18 cellular contexts compared by ENCODE assay signal in genomic region chr7:70835658-70836057, GRCh38.
DNase-seq lines count a peak whose midpoint lies in the region; ATAC-seq and TF ChIP-seq lines count a peak whose summit lies in the region.
"Had no signal": no experiment of that assay in that cellular context is flagged by ENCODE, and none has a peak within 500 bp of the region (broad histone marks: within the 10 kb centered on the region; RNA-seq: fewer than 3 reads in every experiment).

No MANE protein-coding gene starts in this region.

- peaks cover 31% of the 10 kb centered on the region for H3K9me3 Mint-ChIP-seq in GM23338
- H3K9me3 Mint-ChIP-seq in activated CD8-positive, alpha-beta T cell treated with anti-CD3 and anti-CD28 coated beads for 36 hours = no peaks in the 10 kb centered on the region

- H3K9me3 ChIP-seq in HUES6 (ENCODE audit: control insufficient read depth, insufficient read depth, low read depth, low read length) = peaks cover 16% of the 10 kb centered on the region
- peaks cover 10% of the 10 kb centered on the region for H3K9me3 ChIP-seq in iPS-20b (ENCODE audit: insufficient read depth, low read depth, low read length)
- no peaks in the 10 kb centered on the region for H3K9me3 ChIP-seq in vagina

- peak overlapping the region; percentile 78 for H3K27ac Mint-ChIP-seq in GM23338
- H3K27ac Mint-ChIP-seq in activated CD8-positive, alpha-beta T cell treated with anti-CD3 and anti-CD28 coated beads for 36 hours = no peak overlapping the region
- H3K27ac Mint-ChIP-seq: CD4-positive, alpha-beta memory T cell had no signal

- peaks cover 4% of the 10 kb centered on the region; the same call in 1 of the 3 replicates for H3K4me1 Mint-ChIP-seq in GM23338
- no peaks in the 10 kb centered on the region for H3K4me1 Mint-ChIP-seq in activated CD8-positive, alpha-beta T cell treated with anti-CD3 and anti-CD28 coated beads for 36 hours (ENCODE audit: low read depth)
- H3K4me1 Mint-ChIP-seq: CD14-positive monocyte; CD4-positive, alpha-beta memory T cell had no signal

- no peak overlapping the region for H2AFZ ChIP-seq in GM23338

- H3K36me3 ChIP-seq in GM23338 (ENCODE audit: insufficient read depth) = peaks cover 4% of the 10 kb centered on the region
- H3K36me3 ChIP-seq in HUES6 (ENCODE audit: control insufficient read depth, insufficient read depth, low read length) = no peaks in the 10 kb centered on the region
- no peaks in the 10 kb centered on the region for H3K36me3 ChIP-seq in iPS-20b (ENCODE audit: insufficient read depth, low read depth, low read length)
- no peaks in the 10 kb centered on the region for H3K36me3 ChIP-seq in vagina
- H3K36me3 ChIP-seq: BLaER1 had no signal

- H3K4me3 ChIP-seq in GM23338 (no peak overlapping the region), HUES6 (ENCODE audit: low read depth, low read length) (no peak overlapping the region), iPS-20b (ENCODE audit: low read length) (no peak overlapping the region), vagina (no peak overlapping the region)
- H3K4me3 ChIP-seq: BLaER1 had no signal

- DNase-seq in GM23338 (ENCODE audit: low spot score) = no peak
- DNase-seq in vagina (ENCODE audit: extremely low spot score in 2 of 2) = peak; percentile 58
- DNase-seq in activated CD8-positive, alpha-beta T cell treated with anti-CD3 and anti-CD28 coated beads for 36 hours = no peak
- DNase-seq in NCI-H1694 (lab: John Stamatoyannopoulos, UW) = no peak
- no peak for DNase-seq in cerebellum (ENCODE audit: low spot score)
- DNase-seq: 8988T; CD4-positive, alpha-beta memory T cell; DMS153; DMS79; GDM1; GOT3; HCEC 1CT; IMR-90 had no signal

- intact Hi-C loops in vagina (cut with DNase I) = no loop called here
- intact Hi-C loops in activated CD8-positive, alpha-beta T cell treated with anti-CD3 and anti-CD28 coated beads for 36 hours (cut with micrococcal nuclease) = no loop called here

- H3K4me3 Mint-ChIP-seq in GM23338 = no peak overlapping the region
- no peak overlapping the region for H3K4me3 Mint-ChIP-seq in activated CD8-positive, alpha-beta T cell treated with anti-CD3 and anti-CD28 coated beads for 36 hours
- H3K4me3 Mint-ChIP-seq: CD14-positive monocyte; CD4-positive, alpha-beta memory T cell had no signal

- peaks cover 2% of the 10 kb centered on the region for H3K27me3 Mint-ChIP-seq in GM23338 (ENCODE audit: insufficient read depth, low read depth, poor library complexity)
- H3K27me3 Mint-ChIP-seq in activated CD8-positive, alpha-beta T cell treated with anti-CD3 and anti-CD28 coated beads for 36 hours = peaks cover 6% of the 10 kb centered on the region

- H3K27me3 ChIP-seq in GM23338 (ENCODE audit: insufficient read depth) (no peaks in the 10 kb centered on the region), HUES6 (ENCODE audit: control insufficient read depth, insufficient read depth, low read length) (no peaks in the 10 kb centered on the region), iPS-20b (ENCODE audit: insufficient read depth, low read length) (no peaks in the 10 kb centered on the region), vagina (no peaks in the 10 kb centered on the region)
- H3K27me3 ChIP-seq: BLaER1 had no signal

- ATAC-seq in GM23338 = no peak
- ATAC-seq in activated CD8-positive, alpha-beta T cell treated with anti-CD3 and anti-CD28 coated beads for 36 hours = no peak

- H3K4me2 ChIP-seq in GM23338 = no peak overlapping the region

- H3K79me2 ChIP-seq in GM23338 (replicated peaks; ENCODE audit: insufficient read depth) = no peaks in the 10 kb centered on the region

- CTCF ChIA-PET in activated CD8-positive, alpha-beta T cell treated with anti-CD3 and anti-CD28 coated beads for 36 hours (lab: Charles Lee) = no interaction called here

- peak overlapping the region; percentile 68; the same call in 1 of the 2 replicates for H3K27ac ChIP-seq in GM23338 (ENCODE audit: low read depth)
- peak overlapping the region; percentile 62; the same call in 1 of the 2 replicates for H3K27ac ChIP-seq in HUES6 (ENCODE audit: low read depth, low read length)
- H3K27ac ChIP-seq in iPS-20b (ENCODE audit: low read length) = no peak overlapping the region
- no peak overlapping the region for H3K27ac ChIP-seq in vagina
- H3K27ac ChIP-seq: HL-60 had no signal

- POLR2A ChIA-PET in activated CD8-positive, alpha-beta T cell treated with anti-CD3 and anti-CD28 coated beads for 36 hours (lab: Charles Lee) = no interaction called here

- no peak for TF ChIP-seq POLR2A in vagina (IDR thresholded peaks at IDR 0.05)

- no peaks in the 10 kb centered on the region for H3F3A ChIP-seq in GM23338 (replicated peaks; ENCODE audit: low read depth)

- H3K36me3 Mint-ChIP-seq in GM23338 (ENCODE audit: low read depth) = peaks cover 28% of the 10 kb centered on the region
- H3K36me3 Mint-ChIP-seq in activated CD8-positive, alpha-beta T cell treated with anti-CD3 and anti-CD28 coated beads for 36 hours (ENCODE audit: low read depth) = no peaks in the 10 kb centered on the region
- H3K36me3 Mint-ChIP-seq: CD14-positive monocyte; CD4-positive, alpha-beta memory T cell had no signal

- H3K9ac ChIP-seq in HUES6 (ENCODE audit: low read length) (no peak overlapping the region), iPS-20b (ENCODE audit: low read depth, low read length) (0 out of 2 replicates have a peak overlapping the region, but pooled peaks have one; percentile 3)
- H3K9ac ChIP-seq: BLaER1 had no signal

- TF ChIP-seq CTCF in GM23338 (conservative IDR thresholded peaks at IDR 0.05; ENCODE audit: low read depth in 2 of 2) = no peak
- no peak for TF ChIP-seq CTCF in vagina (IDR thresholded peaks at IDR 0.05)
- no peak for TF ChIP-seq CTCF in activated CD8-positive, alpha-beta T cell treated with anti-CD3 and anti-CD28 coated beads for 36 hours (IDR thresholded peaks at IDR 0.05)

- H4K20me1 ChIP-seq in GM23338 (replicated peaks; ENCODE audit: insufficient read depth) = no peaks in the 10 kb centered on the region
- H4K20me1 ChIP-seq: BLaER1 had no signal

- H3K4me1 ChIP-seq in GM23338 (ENCODE audit: insufficient read depth) = no peaks in the 10 kb centered on the region; the same call in none of the 2 replicates
- 0 out of 2 replicates have a peak, but pooled peaks cover 5% of the 10 kb centered on the region for H3K4me1 ChIP-seq in HUES6 (ENCODE audit: control insufficient read depth, insufficient read depth, low read length)
- no peaks in the 10 kb centered on the region for H3K4me1 ChIP-seq in iPS-20b (ENCODE audit: insufficient read depth, low read length)
- H3K4me1 ChIP-seq in vagina = no peaks in the 10 kb centered on the region

- H3K9me2 ChIP-seq in GM23338 (ENCODE audit: insufficient read depth) = peaks cover 14% of the 10 kb centered on the region

TF ChIP-seq in GM23338, 12 proteins besides CTCF, POLR2A, EP300 and RAD21 (continues in another document):
- TF ChIP-seq STAT1 (IDR thresholded peaks at IDR 0.05; ENCODE audit: unreplicated experiment) = no peak
- no peak for TF ChIP-seq EZH2phosphoT487 (IDR thresholded peaks at IDR 0.05; ENCODE audit: unreplicated experiment)
- TF ChIP-seq NANOG (IDR thresholded peaks at IDR 0.05; ENCODE audit: borderline replicate concordance) = no peak
- TF ChIP-seq POLR2AphosphoS5 (IDR thresholded peaks at IDR 0.05; ENCODE audit: low read depth) = no peak
- no peak for TF ChIP-seq CREB1 (CRISPR knock-in tag; IDR thresholded peaks at IDR 0.05; ENCODE audit: low read depth)
- no peak for TF ChIP-seq ZNF114 (CRISPR knock-in tag; IDR thresholded peaks at IDR 0.05)
- no peak for TF ChIP-seq ETS1 (IDR thresholded peaks at IDR 0.05)
- TF ChIP-seq REST (IDR thresholded peaks at IDR 0.05; ENCODE audit: unreplicated experiment) = no peak
- no peak for TF ChIP-seq JUNB (IDR thresholded peaks at IDR 0.05; ENCODE audit: unreplicated experiment)

Comparison
In these comparisons a context has a peak if more than half of its experiments do, and no peak if none do; other contexts are left out.
1. DNase-seq: peak in vagina (2 of 2); none in GM23338 (single experiment), activated CD8-positive, alpha-beta T cell treated with anti-CD3 and anti-CD28 coated beads for 36 hours (single experiment), NCI-H1694 (single experiment) and cerebellum (single experiment).
2. H3K27ac ChIP-seq: peak in GM23338 (single experiment) and HUES6 (single experiment); none in iPS-20b (single experiment) and vagina (single experiment).